8 cellular contexts compared by ENCODE assay signal in the genomic region with DNA sequence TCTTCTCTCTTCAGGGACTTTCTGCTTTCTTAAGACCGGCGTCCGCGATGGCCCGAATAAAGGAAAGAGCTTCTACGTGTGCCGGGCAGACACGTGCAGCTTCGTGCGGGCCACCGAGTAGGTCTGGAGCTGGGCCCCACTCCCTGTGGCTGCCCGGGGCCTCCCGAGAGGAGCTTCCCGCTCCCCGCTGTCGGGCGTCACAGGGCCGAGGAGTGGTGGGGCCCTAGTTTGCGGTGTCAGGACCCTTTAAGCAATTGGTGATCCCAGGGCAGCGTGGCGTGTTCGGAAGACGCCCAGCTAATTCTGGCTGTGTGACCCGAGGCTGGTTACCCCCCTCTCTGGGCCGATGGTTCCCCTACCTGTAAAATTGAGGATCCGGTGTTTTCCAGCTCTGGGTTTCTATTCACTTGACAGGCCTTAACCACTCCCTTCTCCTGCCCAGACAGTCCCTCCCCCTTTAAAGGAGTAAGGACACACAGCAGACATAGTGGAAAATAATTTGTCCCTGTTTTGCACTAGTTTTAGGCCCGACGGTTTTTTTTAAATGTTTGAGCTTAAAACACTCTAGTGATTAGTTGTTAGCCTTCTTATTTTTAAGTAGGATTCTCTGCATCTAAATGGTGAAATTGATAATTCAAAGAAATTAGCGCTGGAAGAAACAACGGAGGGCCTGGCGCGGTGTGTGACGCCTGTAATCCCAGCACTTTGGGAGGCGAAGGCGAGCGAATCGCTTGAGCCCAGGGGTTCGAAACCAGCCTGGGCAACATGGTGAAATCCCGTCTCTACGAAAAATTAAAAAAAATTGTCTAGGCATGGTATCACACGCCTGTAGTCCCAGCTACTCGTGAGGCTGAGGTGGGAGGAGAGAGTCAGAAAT. TPM values are rescaled to one million over a fixed set of nuclear protein-coding genes. Genes with fewer than 3 reads are reported as not detected.
A peak's percentile ranks its signal among the peaks of the same experiment; 100 is the strongest.
DNase-seq lines count a peak whose midpoint lies in the region; ATAC-seq and TF ChIP-seq lines count a peak whose summit lies in the region.

No MANE protein-coding gene starts in this region.

- H3K4me3 ChIP-seq in AG04449 (ENCODE audit: low read depth, low read length) (peak overlapping the region; percentile 87), mammary epithelial cell (replicated peaks in 1 of 3; ENCODE audit: insufficient read depth in 1 of 3, low read depth in 2 of 3, low read length in 3 of 3) (peak overlapping the region; percentile 78 to 99 (median 87)), suprapubic skin (peak overlapping the region; percentile 89)

- no peak overlapping the region for H3K27ac Mint-ChIP-seq in mesothelial cell of epicardium

- no peaks in the 10 kb centered on the region for H3K36me3 Mint-ChIP-seq in mesothelial cell of epicardium

- H3K36me3 ChIP-seq in ES-I3 (ENCODE audit: insufficient read depth, low read length) (peaks cover 4% of the 10 kb centered on the region; the same call in 1 of the 2 replicates), mammary epithelial cell (ENCODE audit: insufficient read depth, low read length) (no peaks in the 10 kb centered on the region), suprapubic skin (peaks cover 8% of the 10 kb centered on the region)

- intact Hi-C loops in mammary epithelial cell (cut with micrococcal nuclease): loop anchor here (5.0 to 10.0 kb wide), 2 partner anchors 307 to 454 kb away; a partner anchor contains a TSS

- H3K79me2 ChIP-seq in mammary epithelial cell (ENCODE audit: insufficient read depth, low read length): peaks cover 20% of the 10 kb centered on the region

- no peak for TF ChIP-seq POLR2A in suprapubic skin (IDR thresholded peaks at IDR 0.05)

- H4K20me1 ChIP-seq in mammary epithelial cell (ENCODE audit: insufficient read depth, low read length): no peaks in the 10 kb centered on the region

- TF ChIP-seq EP300 in suprapubic skin (IDR thresholded peaks at IDR 0.05): no peak

- POLR2A ChIA-PET in AG04449 (lab: Yijun Ruan, JAX): interaction anchor here (0.8 to 1.3 kb wide), 3 partner anchors 17 to 307 kb away, joined by 3 to 5 read pairs (median 3); a partner anchor contains a TSS

- WGBS in mammary epithelial cell (ENCODE audit: low coverage, missing lambda C conversion rate): 16% methylated on average over 28 of the region's 42 CpGs
- WGBS in suprapubic skin: 38% methylated on average over 27 of the region's 42 CpGs

- peak overlapping the region; percentile 85 for H3K4me2 ChIP-seq in mammary epithelial cell (ENCODE audit: insufficient read depth, low read depth, low read length)

- H3K27ac ChIP-seq in mammary epithelial cell (ENCODE audit: insufficient read depth, low read depth, low read length) (peak overlapping the region; percentile 85), suprapubic skin (peak overlapping the region; percentile 85)

- H2AFZ ChIP-seq in mammary epithelial cell (ENCODE audit: low read depth, low read length): peak overlapping the region; percentile 99

- peaks cover 20% of the 10 kb centered on the region for H3K4me1 Mint-ChIP-seq in mesothelial cell of epicardium

- H3K9me3 Mint-ChIP-seq in mesothelial cell of epicardium: no peaks in the 10 kb centered on the region

- H3K9ac ChIP-seq in ES-I3 (ENCODE audit: low read depth, low read length): peak overlapping the region; percentile 76
- H3K9ac ChIP-seq in mammary epithelial cell (ENCODE audit: insufficient read depth, low read length): peak overlapping the region; percentile 93

- no peaks in the 10 kb centered on the region for H3K9me3 ChIP-seq in ES-I3 (ENCODE audit: control insufficient read depth, insufficient read depth, low read length)
- no peaks in the 10 kb centered on the region for H3K9me3 ChIP-seq in mammary epithelial cell (replicated peaks; ENCODE audit: insufficient read depth, low read length)
- H3K9me3 ChIP-seq in suprapubic skin: no peaks in the 10 kb centered on the region

- peak; percentile 3 for ATAC-seq in HG02588 (IDR thresholded peaks at IDR 0.05; ENCODE audit: unreplicated experiment)

- no peaks in the 10 kb centered on the region for H3K27me3 Mint-ChIP-seq in mesothelial cell of epicardium (ENCODE audit: low read depth)

- H3K4me3 Mint-ChIP-seq in mesothelial cell of epicardium: no peak overlapping the region

- no peak for TF ChIP-seq CTCF in AG04449 (IDR thresholded peaks at IDR 0.05; ENCODE audit: insufficient read depth, low read length, missing control alignments)
- no peak for TF ChIP-seq CTCF in mammary epithelial cell (conservative IDR thresholded peaks at IDR 0.05 in 1 of 2, IDR thresholded peaks at IDR 0.05 in 1 of 2; ENCODE audit: extremely low read depth in 1 of 2, insufficient read depth in 1 of 2, low read depth in 1 of 2, low read length in 2 of 2)
- TF ChIP-seq CTCF in suprapubic skin (IDR thresholded peaks at IDR 0.05): no peak
- no peak for TF ChIP-seq CTCF in mesothelial cell of epicardium (IDR thresholded peaks at IDR 0.05; ENCODE audit: unreplicated experiment)

- H3K4me1 ChIP-seq in ES-I3 (ENCODE audit: insufficient read depth, low read length) (no peaks in the 10 kb centered on the region; the same call in 1 of the 2 replicates), mammary epithelial cell (ENCODE audit: insufficient read depth, low read length) (peaks cover 26% of the 10 kb centered on the region), suprapubic skin (peaks cover 22% of the 10 kb centered on the region)

- BruUV-seq in mammary epithelial cell (replicated peaks; lab: Mats Ljungman, UMichigan): TSS peak; percentile 62

- CTCF ChIA-PET in AG04449 (lab: Yijun Ruan, JAX) (interaction anchor here (0.6 to 5.9 kb wide), 24 partner anchors 8 to 486 kb away, joined by 3 to 90 read pairs (median 6); no protein-coding TSS in a partner anchor), mammary epithelial cell (lab: Charles Lee; ENCODE audit: low non-redundant PET) (interaction anchor here (0.7 to 1.1 kb wide), 3 partner anchors 16 to 486 kb away, joined by 4 to 6 read pairs (median 4); no protein-coding TSS in a partner anchor)

- DNase-seq in AG04449 (ENCODE audit: low read depth, low spot score): no peak
- DNase-seq in NCI-H460 (ENCODE audit: extremely low read depth, low read depth): peak; percentile 36
- peak; percentile 78 for DNase-seq in mammary epithelial cell
- DNase-seq in left kidney (ENCODE audit: low read depth, low spot score): peak; percentile 76
- peak in 1 of 2 donors; percentile 81 for DNase-seq in suprapubic skin (ENCODE audit: low spot score in 2 of 2)
- DNase-seq in mesothelial cell of epicardium (ENCODE audit: low spot score in 2 of 2, unreplicated experiment in 2 of 2): no peak

- no peaks in the 10 kb centered on the region for H3K27me3 ChIP-seq in mammary epithelial cell (ENCODE audit: insufficient read depth, low read length)
- no peaks in the 10 kb centered on the region for H3K27me3 ChIP-seq in suprapubic skin

- dilution Hi-C loops in mammary epithelial cell (cut with HindIII; ENCODE audit: low sequenced_read_pairs): loop anchor here (25.0 kb wide), 1 partner anchor 323 kb away; no protein-coding TSS in a partner anchor

- in situ Hi-C loops in mammary epithelial cell (cut with MboI; ENCODE audit: low sequenced_read_pairs in 2 of 2): no loop called here

RNA-seq across cellular contexts. Expression of a gene that starts 0.6 kb away (rescaled TPM):
- 23.1 and 27.6 TPM in 2 replicates for total RNA-seq in NCI-H460 (2014; rRNA removed; shearing (Covaris generic))
- polyA plus RNA-seq in NCI-H460 (2014; cell fraction: nucleus; rRNA removed): 37.7 and 58.7 TPM in 2 replicates
- total RNA-seq in mammary epithelial cell: 10 to 100 TPM; 15.5 to 41.3 TPM
- 19.1 TPM for polyA plus RNA-seq in mammary epithelial cell
- 30.7 TPM for polyA minus RNA-seq in mammary epithelial cell
- 10 to 100 TPM; 23.7 to 34.8 (median 26.5) TPM for total RNA-seq in suprapubic skin
- total RNA-seq in mesothelial cell of epicardium: 38.4 to 40.6 TPM (median 40.6 TPM) in 3 replicates

RNA-seq across cellular contexts. Expression of a gene that starts 59.1 kb away (rescaled TPM):
- 0.17 TPM in 1 of 2 replicates, not detected in the other for total RNA-seq in NCI-H460 (2014; rRNA removed; shearing (Covaris generic))
- 0.82 TPM in 1 of 2 replicates, not detected in the other for polyA plus RNA-seq in NCI-H460 (2014; cell fraction: nucleus; rRNA removed)
- total RNA-seq in mammary epithelial cell: 1 to 10 TPM in 1 of 2 donors, under 1 TPM in 1; 0.50 to 1.1 TPM
- polyA plus RNA-seq in mammary epithelial cell: 0.15 TPM
- 2.0 TPM for polyA minus RNA-seq in mammary epithelial cell
- total RNA-seq in suprapubic skin: 1 to 10 TPM; 1.2 to 5.3 (median 2.8) TPM
- 3.7 to 5.6 TPM (median 4.1 TPM) in 3 replicates for total RNA-seq in mesothelial cell of epicardium

Comparison
In these comparisons a context has a peak if more than half of its experiments do, and no peak if none do; other contexts are left out.
1. DNase-seq: peak in NCI-H460 (single experiment), mammary epithelial cell (single experiment) and left kidney (single experiment); none in AG04449 (single experiment) and mesothelial cell of epicardium (0 of 2).
2. Peak in every context shown above with its lines, with median percentiles within 50 percentile points of each other: H3K4me3 ChIP-seq.